24 cellular contexts compared by ENCODE assay signal in the genomic region with DNA sequence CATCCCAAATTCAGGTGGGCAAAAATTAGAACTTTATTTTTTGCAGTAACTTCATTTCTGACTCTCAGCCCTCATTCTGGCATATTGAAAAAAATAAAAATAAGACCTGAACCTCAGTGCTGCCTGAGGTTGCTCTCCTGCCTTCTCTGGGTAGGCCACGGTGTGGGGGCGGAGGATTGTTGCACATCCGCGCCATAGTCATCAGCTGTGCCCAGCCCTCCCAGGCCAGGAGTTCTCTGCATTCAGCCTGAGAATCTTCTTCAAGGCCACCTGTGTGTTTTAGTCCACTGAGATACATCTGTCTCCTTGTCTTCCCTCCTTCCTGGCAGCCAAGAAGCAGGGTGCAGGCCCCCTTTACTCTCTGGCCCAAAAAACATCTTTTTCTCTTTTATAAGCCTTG.
"Had no signal": no experiment of that assay in that cellular context is flagged by ENCODE, and none has a peak within 500 bp of the region (broad histone marks: within the 10 kb centered on the region; RNA-seq: fewer than 3 reads in every experiment).

No MANE protein-coding gene starts in this region.

- H3K36me3 Mint-ChIP-seq: activated CD8-positive, alpha-beta memory T cell treated with anti-CD3 and anti-CD28 coated beads, Interleukin-2, amount 10 ng/mL, durations not matched to agents 7 days and 5 days had no signal

- H3K27me3 Mint-ChIP-seq: activated B cell treated with CpG ODN at 0.5 μM for 24 hours; activated CD8-positive, alpha-beta memory T cell treated with anti-CD3 and anti-CD28 coated beads, Interleukin-2, amount 10 ng/mL, durations not matched to agents 7 days and 5 days; activated naive CD4-positive, alpha-beta T cell treated with anti-CD3 and anti-CD28 coated beads, Interleukin-2, amount 50 U/mL, for 24 hours had no signal

- H3K9me3 Mint-ChIP-seq: activated B cell treated with CpG ODN at 0.5 μM for 24 hours; activated CD4-positive, alpha-beta memory T cell treated with anti-CD3 and anti-CD28 coated beads, Interleukin-2, amount 10 ng/mL, durations not matched to agents 7 days and 5 days; activated naive CD4-positive, alpha-beta T cell treated with anti-CD3 and anti-CD28 coated beads, Interleukin-2, amount 50 U/mL, for 24 hours; activated T-helper 2 cell treated with anti-CD3 and anti-CD28 coated beads, Interferon-gamma antibody, Interleukin-2, Interleukin-4, amounts not matched to agents 10 μg/mL and 5 μg/mL and 100 μg/mL, durations not matched to agents 14 hours and 24 hours and 36 hours; neural crest cell had no signal

- DNase-seq: activated B cell treated with CpG ODN at 0.5 μM for 24 hours; activated CD4-positive, alpha-beta memory T cell treated with anti-CD3 and anti-CD28 coated beads, Interleukin-2, amount 10 ng/mL, durations not matched to agents 7 days and 5 days; activated CD4-positive, alpha-beta T cell treated with anti-CD3 and anti-CD28 coated beads for 4 hours; activated CD8-positive, alpha-beta memory T cell treated with anti-CD3 and anti-CD28 coated beads, Interleukin-2, amount 10 ng/mL, durations not matched to agents 7 days and 5 days; anterior cingulate cortex; dorsolateral prefrontal cortex; effector memory CD4-positive, alpha-beta T cell; islet precursor cell; left ventricle myocardium superior; occipital lobe; posterior cingulate gyrus; right cardiac atrium; spleen; stimulated activated CD4-positive, alpha-beta T cell treated with anti-CD3 and anti-CD28 coated beads, Interleukin-4, amount 100 ng/mL, for 1 hour; stimulated activated naive CD8-positive, alpha-beta T cell treated with anti-CD3 and anti-CD28 coated beads, Interleukin-15, Interleukin-2, amounts not matched to agents 100 U/mL and 50 U/mL, for 24 hours; T-helper 17 cell; T1000; testis; trophoblast cell had no signal

- H3K27ac Mint-ChIP-seq: activated B cell treated with CpG ODN at 0.5 μM for 24 hours; activated CD4-positive, alpha-beta memory T cell treated with anti-CD3 and anti-CD28 coated beads, Interleukin-2, amount 10 ng/mL, durations not matched to agents 7 days and 5 days; activated CD8-positive, alpha-beta memory T cell treated with anti-CD3 and anti-CD28 coated beads, Interleukin-2, amount 10 ng/mL, durations not matched to agents 7 days and 5 days; activated naive CD4-positive, alpha-beta T cell treated with anti-CD3 and anti-CD28 coated beads, Interleukin-2, amount 50 U/mL, for 24 hours; activated T-helper 2 cell treated with anti-CD3 and anti-CD28 coated beads, Interferon-gamma antibody, Interleukin-2, Interleukin-4, amounts not matched to agents 10 μg/mL and 5 μg/mL and 100 μg/mL, durations not matched to agents 14 hours and 24 hours and 36 hours had no signal

- H3K4me3 Mint-ChIP-seq: activated B cell treated with CpG ODN at 0.5 μM for 24 hours; activated CD4-positive, alpha-beta memory T cell treated with anti-CD3 and anti-CD28 coated beads, Interleukin-2, amount 10 ng/mL, durations not matched to agents 7 days and 5 days; activated CD8-positive, alpha-beta memory T cell treated with anti-CD3 and anti-CD28 coated beads, Interleukin-2, amount 10 ng/mL, durations not matched to agents 7 days and 5 days; activated naive CD4-positive, alpha-beta T cell treated with anti-CD3 and anti-CD28 coated beads, Interleukin-2, amount 50 U/mL, for 24 hours; neural crest cell; T-helper 17 cell had no signal

- H3K4me1 Mint-ChIP-seq: activated CD4-positive, alpha-beta memory T cell treated with anti-CD3 and anti-CD28 coated beads, Interleukin-2, amount 10 ng/mL, durations not matched to agents 7 days and 5 days; activated CD8-positive, alpha-beta memory T cell treated with anti-CD3 and anti-CD28 coated beads, Interleukin-2, amount 10 ng/mL, durations not matched to agents 7 days and 5 days had no signal

- ATAC-seq: activated CD8-positive, alpha-beta memory T cell treated with anti-CD3 and anti-CD28 coated beads, Interleukin-2, amount 10 ng/mL, durations not matched to agents 7 days and 5 days; gastroesophageal sphincter; left ventricle myocardium superior; right cardiac atrium; SK-N-SH treated with all-trans-retinoic acid at 6 μM for 48 hours; stimulated activated naive CD8-positive, alpha-beta T cell treated with anti-CD3 and anti-CD28 coated beads, Interleukin-15, Interleukin-2, amounts not matched to agents 100 U/mL and 50 U/mL, for 24 hours; T-helper 17 cell had no signal
